In genomic region chr20:60009318-60009717, GRCh38 we compare ENCODE assay signal across 13 cellular contexts. TPM values are rescaled to one million over a fixed set of nuclear protein-coding genes. Genes with fewer than 3 reads are reported as not detected.
DNase-seq lines count a peak whose midpoint lies in the region; ATAC-seq and TF ChIP-seq lines count a peak whose summit lies in the region.
"Had no signal": no experiment of that assay in that cellular context is flagged by ENCODE, and none has a peak within 500 bp of the region (broad histone marks: within the 10 kb centered on the region; RNA-seq: fewer than 3 reads in every experiment).

No MANE protein-coding gene starts in this region.

- H3K9ac ChIP-seq in Karpas-422 (ENCODE audit: low read length) (no peak overlapping the region), endodermal cell (ENCODE audit: extremely low read depth, low read length, poor library complexity, severe bottlenecking) (no peak overlapping the region)

- H3K9me3 ChIP-seq in Karpas-422 (ENCODE audit: low read length) (no peaks in the 10 kb centered on the region), endodermal cell (ENCODE audit: control insufficient read depth, low read length) (no peaks in the 10 kb centered on the region), lung (ENCODE audit: control insufficient read depth in 2 of 2, insufficient read depth in 1 of 2, low read length in 1 of 2) (no peaks in the 10 kb centered on the region), thyroid gland (no peaks in the 10 kb centered on the region), left ventricle myocardium inferior (replicated peaks) (no peaks in the 10 kb centered on the region)

- DNase-seq in Karpas-422: peak; percentile 14
- peak; percentile 44 for DNase-seq in endodermal cell
- DNase-seq in lung (ENCODE audit: low spot score): peak; percentile 13
- peak; percentile 13 to 16 for DNase-seq in thyroid gland
- DNase-seq in endothelial cell (ENCODE audit: low spot score): no peak
- DNase-seq in ecto neural progenitor cell (ENCODE audit: low spot score): no peak
- no peak for DNase-seq in left ventricle myocardium inferior
- DNase-seq: ACHN; C1 segment of cervical spinal cord; Calu3; CD4-positive, alpha-beta T cell; DMS 273 treated with DMSO at 0.1 percent for 48 hours had no signal

- no peak overlapping the region for H3K4me2 ChIP-seq in Karpas-422 (ENCODE audit: low read depth, low read length, poor library complexity, severe bottlenecking)

- intact Hi-C loops in thyroid gland (cut with DNase I) (no loop called here), left ventricle myocardium inferior (cut with micrococcal nuclease) (no loop called here)

- H3K27me3 ChIP-seq in Karpas-422 (ENCODE audit: low read length) (no peaks in the 10 kb centered on the region), endodermal cell (ENCODE audit: control insufficient read depth, insufficient read depth, low read length, poor library complexity, severe bottlenecking) (no peaks in the 10 kb centered on the region), lung (ENCODE audit: control insufficient read depth, insufficient read depth) (no peaks in the 10 kb centered on the region), thyroid gland (no peaks in the 10 kb centered on the region), left ventricle myocardium inferior (ENCODE audit: low read depth) (no peaks in the 10 kb centered on the region)

- H3K9me2 ChIP-seq in Karpas-422 (replicated peaks; ENCODE audit: insufficient read depth, low read length): no peaks in the 10 kb centered on the region

- H3K27me3 Mint-ChIP-seq in endodermal cell (ENCODE audit: insufficient read depth) (peaks cover 6% of the 10 kb centered on the region), endothelial cell (ENCODE audit: unreplicated experiment) (peaks cover 6% of the 10 kb centered on the region)
- H3K27me3 Mint-ChIP-seq: CD4-positive, alpha-beta T cell had no signal

- no peak overlapping the region for H3K27ac ChIP-seq in Karpas-422 (ENCODE audit: low read length)
- no peak overlapping the region for H3K27ac ChIP-seq in endodermal cell (ENCODE audit: low read depth, low read length)
- H3K27ac ChIP-seq in lung (ENCODE audit: low read depth in 1 of 2, low read length in 1 of 2): no peak overlapping the region
- H3K27ac ChIP-seq in thyroid gland: no peak overlapping the region
- H3K27ac ChIP-seq in left ventricle myocardium inferior (replicated peaks): no peak overlapping the region

- H3K4me3 Mint-ChIP-seq in endodermal cell (no peak overlapping the region), endothelial cell (ENCODE audit: unreplicated experiment) (no peak overlapping the region)
- H3K4me3 Mint-ChIP-seq: CD4-positive, alpha-beta T cell had no signal

- TF ChIP-seq POLR2A in thyroid gland (IDR thresholded peaks at IDR 0.05): no peak

- H3K4me1 ChIP-seq in Karpas-422 (ENCODE audit: low read length) (no peaks in the 10 kb centered on the region), endodermal cell (ENCODE audit: control insufficient read depth, insufficient read depth, low read length) (no peaks in the 10 kb centered on the region), lung (ENCODE audit: control insufficient read depth in 2 of 2, insufficient read depth in 2 of 2, low read length in 2 of 2) (no peaks in the 10 kb centered on the region), thyroid gland (no peaks in the 10 kb centered on the region), left ventricle myocardium inferior (peaks cover 16% of the 10 kb centered on the region)

- 93 to 96% methylated on average over 8 to 12 of the region's 13 CpGs for WGBS in endodermal cell (ENCODE audit: insufficient coverage in 1 of 2, insufficient read length in 1 of 2), 2 experiments
- 93 to 94% methylated on average over 13 of the region's 13 CpGs for WGBS in lung, 2 donors
- 57 to 65% methylated on average over 10 to 13 of the region's 13 CpGs for WGBS in thyroid gland, 2 donors

- no peak overlapping the region for H3K4me3 ChIP-seq in Karpas-422 (ENCODE audit: low read length)
- no peak overlapping the region for H3K4me3 ChIP-seq in endodermal cell (ENCODE audit: low read length)
- no peak overlapping the region for H3K4me3 ChIP-seq in lung
- H3K4me3 ChIP-seq in thyroid gland (replicated peaks in 1 of 3): no peak overlapping the region
- no peak overlapping the region for H3K4me3 ChIP-seq in left ventricle myocardium inferior

- H2AFZ ChIP-seq in Karpas-422 (ENCODE audit: low read length): no peak overlapping the region

- no peaks in the 10 kb centered on the region for H3K36me3 ChIP-seq in Karpas-422 (ENCODE audit: insufficient read depth, low read length)
- H3K36me3 ChIP-seq in endodermal cell (ENCODE audit: control insufficient read depth, insufficient read depth, low read length): no peaks in the 10 kb centered on the region
- peaks cover 0 to 5% of the 10 kb centered on the region in 2 donors for H3K36me3 ChIP-seq in lung (ENCODE audit: control insufficient read depth in 2 of 2, insufficient read depth in 2 of 2, low read length in 2 of 2)
- H3K36me3 ChIP-seq in thyroid gland: no peaks in the 10 kb centered on the region
- H3K36me3 ChIP-seq in left ventricle myocardium inferior: no peaks in the 10 kb centered on the region

- H3K36me3 Mint-ChIP-seq in endodermal cell (ENCODE audit: low read depth): no peaks in the 10 kb centered on the region
- peaks cover 6% of the 10 kb centered on the region for H3K36me3 Mint-ChIP-seq in endothelial cell (ENCODE audit: low read depth, unreplicated experiment)

- TF ChIP-seq CTCF in endodermal cell (conservative IDR thresholded peaks at IDR 0.05) (no peak), lung (IDR thresholded peaks at IDR 0.05; ENCODE audit: control extremely low read depth, extremely low read depth) (no peak), thyroid gland (IDR thresholded peaks at IDR 0.05) (no peak), endothelial cell (IDR thresholded peaks at IDR 0.05; ENCODE audit: unreplicated experiment) (no peak), left ventricle myocardium inferior (IDR thresholded peaks at IDR 0.05; ENCODE audit: borderline replicate concordance) (no peak)

- no peaks in the 10 kb centered on the region for H3K79me2 ChIP-seq in Karpas-422 (ENCODE audit: low read length)

- ATAC-seq in lung (ENCODE audit: insufficient read depth, low FRiP score): no peak

- H3K9me3 Mint-ChIP-seq in endodermal cell: no peaks in the 10 kb centered on the region
- no peaks in the 10 kb centered on the region for H3K9me3 Mint-ChIP-seq in endothelial cell (ENCODE audit: unreplicated experiment)
- H3K9me3 Mint-ChIP-seq: CD4-positive, alpha-beta T cell had no signal

- H3K27ac Mint-ChIP-seq in endodermal cell (no peak overlapping the region), endothelial cell (ENCODE audit: unreplicated experiment) (no peak overlapping the region)
- H3K27ac Mint-ChIP-seq: CD4-positive, alpha-beta T cell had no signal

- H4K20me1 ChIP-seq in Karpas-422 (ENCODE audit: insufficient read depth, low read depth, low read length): no peaks in the 10 kb centered on the region

- H3K4me1 Mint-ChIP-seq in endodermal cell: peaks cover 3% of the 10 kb centered on the region
- peaks cover 10% of the 10 kb centered on the region for H3K4me1 Mint-ChIP-seq in endothelial cell (ENCODE audit: unreplicated experiment)

RNA-seq across cellular contexts. Expression of gene CDH26, which starts 51.1 kb away (rescaled TPM):
- 0.22 TPM in 1 of 2 replicates, not detected in the other for total RNA-seq in Karpas-422 (2014; rRNA removed; shearing (Covaris generic); ENCODE audit: low replicate concordance)
- total RNA-seq in endodermal cell (1 to 10 TPM in 1 of 2 donors, under 1 TPM in 1; 0.97 to 2.0 TPM), lung (10 to 100 TPM in 1 of 2 donors, 1 to 10 TPM in 1; 9.8 to 11.3 TPM), thyroid gland (1 to 10 TPM in 3 of 4 donors, under 1 TPM in 1; 0.56 to 2.5 (median 1.5) TPM), endothelial cell (ENCODE audit: unreplicated experiment) (5.4 TPM), left ventricle myocardium inferior (1.3 TPM)
- 0.32 TPM for polyA plus RNA-seq in endodermal cell (2013, experiment 1 of 2)
- polyA plus RNA-seq in endodermal cell (2013, experiment 2 of 2): 0.37 TPM
- 1 to 10 TPM; 5.7 to 5.8 TPM for polyA plus RNA-seq in lung
- total RNA-seq: A172 had no signal

Comparison
In these comparisons a context has a peak if more than half of its experiments do, and no peak if none do; other contexts are left out.
1. DNase-seq: peak in Karpas-422 (single experiment), endodermal cell (single experiment), lung (single experiment) and thyroid gland (2 of 2); none in endothelial cell (single experiment), ecto neural progenitor cell (single experiment) and left ventricle myocardium inferior (single experiment).